2 cellular contexts compared by ENCODE assay signal in the genomic region with DNA sequence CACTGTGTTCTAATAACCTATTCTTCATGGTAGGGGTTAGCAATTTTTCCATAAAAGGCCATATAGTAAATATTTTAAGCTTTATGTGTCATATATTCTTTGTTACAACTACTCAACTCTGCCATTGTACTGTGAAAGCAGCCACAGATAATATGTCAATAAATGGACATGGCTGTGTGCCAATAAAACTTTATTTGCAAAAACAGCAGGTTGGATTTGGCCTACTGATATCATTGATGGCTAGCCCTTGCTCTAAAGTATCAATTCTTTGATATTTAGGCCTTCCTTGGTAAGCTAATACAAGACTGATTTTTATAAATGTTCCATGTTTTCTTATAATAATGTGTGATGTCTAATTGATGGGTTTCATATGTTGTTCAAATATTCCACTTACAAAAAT.
TF ChIP-seq lines count a peak whose summit lies in the region.

No MANE protein-coding gene starts in this region.

TF ChIP-seq in GM12878, 131 proteins besides CTCF, POLR2A, EP300 and RAD21 (continued from another document):
- TF ChIP-seq, protein P1, sequence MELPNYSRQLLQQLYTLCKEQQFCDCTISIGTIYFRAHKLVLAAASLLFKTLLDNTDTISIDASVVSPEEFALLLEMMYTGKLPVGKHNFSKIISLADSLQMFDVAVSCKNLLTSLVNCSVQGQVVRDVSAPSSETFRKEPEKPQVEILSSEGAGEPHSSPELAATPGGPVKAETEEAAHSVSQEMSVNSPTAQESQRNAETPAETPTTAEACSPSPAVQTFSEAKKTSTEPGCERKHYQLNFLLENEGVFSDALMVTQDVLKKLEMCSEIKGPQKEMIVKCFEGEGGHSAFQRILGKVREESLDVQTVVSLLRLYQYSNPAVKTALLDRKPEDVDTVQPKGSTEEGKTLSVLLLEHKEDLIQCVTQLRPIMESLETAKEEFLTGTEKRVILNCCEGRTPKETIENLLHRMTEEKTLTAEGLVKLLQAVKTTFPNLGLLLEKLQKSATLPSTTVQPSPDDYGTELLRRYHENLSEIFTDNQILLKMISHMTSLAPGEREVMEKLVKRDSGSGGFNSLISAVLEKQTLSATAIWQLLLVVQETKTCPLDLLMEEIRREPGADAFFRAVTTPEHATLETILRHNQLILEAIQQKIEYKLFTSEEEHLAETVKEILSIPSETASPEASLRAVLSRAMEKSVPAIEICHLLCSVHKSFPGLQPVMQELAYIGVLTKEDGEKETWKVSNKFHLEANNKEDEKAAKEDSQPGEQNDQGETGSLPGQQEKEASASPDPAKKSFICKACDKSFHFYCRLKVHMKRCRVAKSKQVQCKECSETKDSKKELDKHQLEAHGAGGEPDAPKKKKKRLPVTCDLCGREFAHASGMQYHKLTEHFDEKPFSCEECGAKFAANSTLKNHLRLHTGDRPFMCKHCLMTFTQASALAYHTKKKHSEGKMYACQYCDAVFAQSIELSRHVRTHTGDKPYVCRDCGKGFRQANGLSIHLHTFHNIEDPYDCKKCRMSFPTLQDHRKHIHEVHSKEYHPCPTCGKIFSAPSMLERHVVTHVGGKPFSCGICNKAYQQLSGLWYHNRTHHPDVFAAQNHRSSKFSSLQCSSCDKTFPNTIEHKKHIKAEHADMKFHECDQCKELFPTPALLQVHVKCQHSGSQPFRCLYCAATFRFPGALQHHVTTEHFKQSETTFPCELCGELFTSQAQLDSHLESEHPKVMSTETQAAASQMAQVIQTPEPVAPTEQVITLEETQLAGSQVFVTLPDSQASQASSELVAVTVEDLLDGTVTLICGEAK (IDR thresholded peaks at IDR 0.05; ENCODE audit: borderline replicate concordance), result peak; percentile 55
- no peak for TF ChIP-seq NFIC (IDR thresholded peaks at IDR 0.05; ENCODE audit: low read depth, low read length)
- no peak for TF ChIP-seq EGR1 (IDR thresholded peaks at IDR 0.05; ENCODE audit: borderline replicate concordance in 1 of 2, low read depth in 2 of 2, low read length in 2 of 2)
- TF ChIP-seq, protein P2, sequence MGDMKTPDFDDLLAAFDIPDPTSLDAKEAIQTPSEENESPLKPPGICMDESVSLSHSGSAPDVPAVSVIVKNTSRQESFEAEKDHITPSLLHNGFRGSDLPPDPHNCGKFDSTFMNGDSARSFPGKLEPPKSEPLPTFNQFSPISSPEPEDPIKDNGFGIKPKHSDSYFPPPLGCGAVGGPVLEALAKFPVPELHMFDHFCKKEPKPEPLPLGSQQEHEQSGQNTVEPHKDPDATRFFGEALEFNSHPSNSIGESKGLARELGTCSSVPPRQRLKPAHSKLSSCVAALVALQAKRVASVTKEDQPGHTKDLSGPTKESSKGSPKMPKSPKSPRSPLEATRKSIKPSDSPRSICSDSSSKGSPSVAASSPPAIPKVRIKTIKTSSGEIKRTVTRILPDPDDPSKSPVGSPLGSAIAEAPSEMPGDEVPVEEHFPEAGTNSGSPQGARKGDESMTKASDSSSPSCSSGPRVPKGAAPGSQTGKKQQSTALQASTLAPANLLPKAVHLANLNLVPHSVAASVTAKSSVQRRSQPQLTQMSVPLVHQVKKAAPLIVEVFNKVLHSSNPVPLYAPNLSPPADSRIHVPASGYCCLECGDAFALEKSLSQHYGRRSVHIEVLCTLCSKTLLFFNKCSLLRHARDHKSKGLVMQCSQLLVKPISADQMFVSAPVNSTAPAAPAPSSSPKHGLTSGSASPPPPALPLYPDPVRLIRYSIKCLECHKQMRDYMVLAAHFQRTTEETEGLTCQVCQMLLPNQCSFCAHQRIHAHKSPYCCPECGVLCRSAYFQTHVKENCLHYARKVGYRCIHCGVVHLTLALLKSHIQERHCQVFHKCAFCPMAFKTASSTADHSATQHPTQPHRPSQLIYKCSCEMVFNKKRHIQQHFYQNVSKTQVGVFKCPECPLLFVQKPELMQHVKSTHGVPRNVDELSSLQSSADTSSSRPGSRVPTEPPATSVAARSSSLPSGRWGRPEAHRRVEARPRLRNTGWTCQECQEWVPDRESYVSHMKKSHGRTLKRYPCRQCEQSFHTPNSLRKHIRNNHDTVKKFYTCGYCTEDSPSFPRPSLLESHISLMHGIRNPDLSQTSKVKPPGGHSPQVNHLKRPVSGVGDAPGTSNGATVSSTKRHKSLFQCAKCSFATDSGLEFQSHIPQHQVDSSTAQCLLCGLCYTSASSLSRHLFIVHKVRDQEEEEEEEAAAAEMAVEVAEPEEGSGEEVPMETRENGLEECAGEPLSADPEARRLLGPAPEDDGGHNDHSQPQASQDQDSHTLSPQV (IDR thresholded peaks at IDR 0.05), result no peak
- no peak for TF ChIP-seq RAD51 (IDR thresholded peaks at IDR 0.05)

TF ChIP-seq in K562, 482 proteins besides CTCF, POLR2A, EP300 and RAD21 (continued from another document):
- TF ChIP-seq, protein P1 (IDR thresholded peaks at IDR 0.05), result peak; percentile 80
- TF ChIP-seq, protein P1 (CRISPR knock-in tag; IDR thresholded peaks at IDR 0.05), result peak; percentile 59
- TF ChIP-seq ZKSCAN8 (CRISPR knock-in tag; IDR thresholded peaks at IDR 0.05), result no peak
